8 cellular contexts compared by ENCODE assay signal in genomic region chr6:118892248-118893094, GRCh38. TPM values are rescaled to one million over a fixed set of nuclear protein-coding genes. Genes with fewer than 3 reads are reported as not detected.
DNase-seq lines count a peak whose midpoint lies in the region; ATAC-seq, FAIRE-seq and TF ChIP-seq lines count a peak whose summit lies in the region.

No MANE protein-coding gene starts in this region.

- intact Hi-C loops in activated CD4-positive, alpha-beta memory T cell treated with anti-CD3 and anti-CD28 coated beads for 36 hours (cut with micrococcal nuclease), result loop anchor here (1.0 to 10.0 kb wide), 6 partner anchors 48 to 1408 kb away; partner anchors contain the start of gene DCBLD1

- peak overlapping the region; percentile 84 for H3K4me2 ChIP-seq in SK-N-SH
- peak overlapping the region; percentile 81 for H3K4me2 ChIP-seq in hepatocyte

- no peak for TF ChIP-seq CTCF in SK-N-SH (IDR thresholded peaks at IDR 0.05)
- no peak for TF ChIP-seq CTCF in hepatocyte (IDR thresholded peaks at IDR 0.05; ENCODE audit: poor library complexity)
- no peak for TF ChIP-seq CTCF in RWPE1 (conservative IDR thresholded peaks at IDR 0.05; ENCODE audit: low read depth)

- H3K9me3 ChIP-seq in SK-N-SH (no peaks in the 10 kb centered on the region), hepatocyte (ENCODE audit: low read depth) (no peaks in the 10 kb centered on the region), small intestine (ENCODE audit: control insufficient read depth, low read depth) (no peaks in the 10 kb centered on the region)

- DNase-seq in SK-N-SH, result no peak
- no peak for DNase-seq in activated CD4-positive, alpha-beta memory T cell treated with anti-CD3 and anti-CD28 coated beads for 36 hours
- DNase-seq in hepatocyte (ENCODE audit: low spot score), result no peak
- no peak for DNase-seq in small intestine
- no peak for DNase-seq in HuH-7.5 (ENCODE audit: low spot score)
- DNase-seq in RWPE1 (ENCODE audit: low spot score), result no peak

- ATAC-seq in SK-N-SH treated with all-trans-retinoic acid at 6 μM for 48 hours (no peak), HG02884 (IDR thresholded peaks at IDR 0.05; ENCODE audit: unreplicated experiment) (no peak)

- peaks cover 9% of the 10 kb centered on the region for H3K36me3 Mint-ChIP-seq in activated CD4-positive, alpha-beta memory T cell treated with anti-CD3 and anti-CD28 coated beads for 36 hours

- WGBS in SK-N-SH (ENCODE audit: low lambda C conversion rate), result 79% methylated on average over 6 of the region's 6 CpGs
- 46% methylated on average over 6 of the region's 6 CpGs for WGBS in hepatocyte (ENCODE audit: low lambda C conversion rate, missing lambda C conversion rate)
- 7 to 22% (median 11%) methylated on average over 6 of the region's 6 CpGs for WGBS in small intestine, 3 donors

- H3K27ac ChIP-seq in SK-N-SH (ENCODE audit: low read depth in 2 of 2, low read length in 1 of 2) (peak overlapping the region; percentile 67 to 92), hepatocyte (peak overlapping the region; percentile 89), small intestine (ENCODE audit: low read depth in 1 of 2, low read length in 1 of 2) (peak overlapping the region; percentile 87 to 96), RWPE1 (no peak overlapping the region)

- H3K9ac ChIP-seq in SK-N-SH, result peak overlapping the region; percentile 69; the same call in 1 of the 2 replicates

- TF ChIP-seq RAD21 in SK-N-SH (IDR thresholded peaks at IDR 0.05; ENCODE audit: low read length), result no peak

- peaks cover 47% of the 10 kb centered on the region for H3K4me1 Mint-ChIP-seq in activated CD4-positive, alpha-beta memory T cell treated with anti-CD3 and anti-CD28 coated beads for 36 hours (ENCODE audit: low read depth)

- H3K4me1 ChIP-seq in SK-N-SH (ENCODE audit: control insufficient read depth in 1 of 2, insufficient read depth in 2 of 2, low read depth in 1 of 2, low read length in 1 of 2) (peaks cover 7 to 19% of the 10 kb centered on the region in 2 experiments; a peak in 3 of 4 replicates), hepatocyte (ENCODE audit: insufficient read depth) (peaks cover 18% of the 10 kb centered on the region), small intestine (ENCODE audit: control insufficient read depth in 2 of 2, insufficient read depth in 1 of 2, low read depth in 1 of 2, low read length in 1 of 2) (peaks cover 1 to 9% of the 10 kb centered on the region in 2 donors)

- H3K4me3 Mint-ChIP-seq in activated CD4-positive, alpha-beta memory T cell treated with anti-CD3 and anti-CD28 coated beads for 36 hours, result peak overlapping the region; percentile 88

- H3K27me3 ChIP-seq in SK-N-SH (ENCODE audit: insufficient read depth) (no peaks in the 10 kb centered on the region), hepatocyte (no peaks in the 10 kb centered on the region), small intestine (ENCODE audit: control insufficient read depth in 2 of 2, insufficient read depth in 2 of 2, low read length in 2 of 2) (no peaks in the 10 kb centered on the region)

- H3F3A ChIP-seq in SK-N-SH (replicated peaks; ENCODE audit: insufficient read depth), result peaks cover 18% of the 10 kb centered on the region

- H3K4me3 ChIP-seq in SK-N-SH (ENCODE audit: low read depth in 2 of 2, low read length in 1 of 2), result peak overlapping the region; percentile 96 to 98
- H3K4me3 ChIP-seq in hepatocyte, result peak overlapping the region; percentile 53
- peak overlapping the region in 1 of 2 donors; percentile 57 for H3K4me3 ChIP-seq in small intestine (ENCODE audit: low read depth in 1 of 2, low read length in 2 of 2)

- peak overlapping the region; percentile 90 for H2AFZ ChIP-seq in SK-N-SH (ENCODE audit: low read depth)
- peak overlapping the region; percentile 73 for H2AFZ ChIP-seq in hepatocyte

- H3K36me3 ChIP-seq in SK-N-SH (replicated peaks in 1 of 2; ENCODE audit: control insufficient read depth in 1 of 2, insufficient read depth in 2 of 2, low read length in 1 of 2) (peaks cover 3 to 4% of the 10 kb centered on the region in 2 experiments), hepatocyte (replicated peaks; ENCODE audit: insufficient read depth, low read depth) (no peaks in the 10 kb centered on the region), small intestine (ENCODE audit: control insufficient read depth in 2 of 2, insufficient read depth in 2 of 2, low read length in 2 of 2) (no peaks in the 10 kb centered on the region)

- peak overlapping the region; percentile 98 for H3K27ac Mint-ChIP-seq in activated CD4-positive, alpha-beta memory T cell treated with anti-CD3 and anti-CD28 coated beads for 36 hours

- no peak for TF ChIP-seq EP300 in SK-N-SH (IDR thresholded peaks at IDR 0.05; ENCODE audit: borderline replicate concordance in 1 of 2, low read depth in 1 of 2, low read length in 1 of 2)

- FAIRE-seq in small intestine (lab: Jason Lieb, UNC), result no peak

- CTCF ChIA-PET in SK-N-SH (lab: Yijun Ruan, JAX) (interaction anchor here (1.2 kb wide), 1 partner anchor 218 kb away, joined by 4 read pairs; no protein-coding TSS in a partner anchor), RWPE1 (lab: Yijun Ruan, JAX) (no interaction called here)
- CTCF ChIA-PET in activated CD4-positive, alpha-beta memory T cell treated with anti-CD3 and anti-CD28 coated beads for 36 hours (lab: Charles Lee), result interaction anchor here (1.6 kb wide), 1 partner anchor 47 kb away, joined by 6 read pairs; no protein-coding TSS in a partner anchor

- no peaks in the 10 kb centered on the region for H4K20me1 ChIP-seq in SK-N-SH (ENCODE audit: insufficient read depth)
- peaks cover 6% of the 10 kb centered on the region for H4K20me1 ChIP-seq in hepatocyte (ENCODE audit: insufficient read depth, poor library complexity, severe bottlenecking)

- H3K27me3 Mint-ChIP-seq in activated CD4-positive, alpha-beta memory T cell treated with anti-CD3 and anti-CD28 coated beads for 36 hours, result peaks cover 1% of the 10 kb centered on the region

- no peaks in the 10 kb centered on the region for H3K9me2 ChIP-seq in SK-N-SH
- H3K9me2 ChIP-seq in hepatocyte (replicated peaks; ENCODE audit: insufficient read depth), result no peaks in the 10 kb centered on the region

- H3K79me2 ChIP-seq in SK-N-SH (ENCODE audit: insufficient read depth) (peaks cover 30% of the 10 kb centered on the region), hepatocyte (peaks cover 67% of the 10 kb centered on the region)

- POLR2A ChIA-PET in SK-N-SH (lab: Yijun Ruan, JAX), result no interaction called here
- POLR2A ChIA-PET in activated CD4-positive, alpha-beta memory T cell treated with anti-CD3 and anti-CD28 coated beads for 36 hours (lab: Charles Lee), result interaction anchor here (1.1 to 2.3 kb wide), 4 partner anchors 11 to 187 kb away, joined by 3 to 9 read pairs (median 4); no protein-coding TSS in a partner anchor
- POLR2A ChIA-PET in RWPE1 (lab: Yijun Ruan, JAX; ENCODE audit: low non-redundant PET), result no interaction called here

- no peaks in the 10 kb centered on the region for H3K9me3 Mint-ChIP-seq in activated CD4-positive, alpha-beta memory T cell treated with anti-CD3 and anti-CD28 coated beads for 36 hours

TF ChIP-seq in SK-N-SH, 30 proteins besides CTCF, POLR2A, EP300 and RAD21 (continues in another document):
- TF ChIP-seq TAF1 (IDR thresholded peaks at IDR 0.05; ENCODE audit: borderline replicate concordance, low read depth, low read length) (no peak), JUND (IDR thresholded peaks at IDR 0.05) (no peak), EZH2phosphoT487 (IDR thresholded peaks at IDR 0.05; ENCODE audit: borderline replicate concordance, low read depth) (no peak), RFX5 (IDR thresholded peaks at IDR 0.05; ENCODE audit: low read length) (no peak), SIN3A (IDR thresholded peaks at IDR 0.05; ENCODE audit: borderline replicate concordance, low read depth, low read length) (no peak), USF1 (IDR thresholded peaks at IDR 0.05; ENCODE audit: borderline replicate concordance, low read depth) (no peak), RXRA (IDR thresholded peaks at IDR 0.05; ENCODE audit: borderline replicate concordance, low read depth) (no peak)

TF ChIP-seq in SK-N-SH treated with all-trans-retinoic acid at 6 μM for 48 hours, 23 proteins besides CTCF, POLR2A, EP300 and RAD21:
- TF ChIP-seq SNAI2 (CRISPR knock-in tag; IDR thresholded peaks at IDR 0.05), result no peak
- TF ChIP-seq ZFP30 (CRISPR knock-in tag; IDR thresholded peaks at IDR 0.05), result no peak
- TF ChIP-seq ZC3H10 (CRISPR knock-in tag; IDR thresholded peaks at IDR 0.05), result no peak
- no peak for TF ChIP-seq TOX (CRISPR knock-in tag; IDR thresholded peaks at IDR 0.05; ENCODE audit: borderline replicate concordance)
- TF ChIP-seq RARB (CRISPR knock-in tag; IDR thresholded peaks at IDR 0.05), result no peak
- TF ChIP-seq PPARA (CRISPR knock-in tag; IDR thresholded peaks at IDR 0.05; ENCODE audit: borderline replicate concordance), result no peak

RNA-seq across cellular contexts. Expression of gene ASF1A, which starts 1.5 kb away (rescaled TPM):
- polyA plus RNA-seq in SK-N-SH (2012; rRNA removed) (5.2 and 5.4 TPM in 2 replicates), hepatocyte (22.3 and 23.0 TPM in 2 replicates), small intestine (10 to 100 TPM; 10.5 to 13.9 (median 12.7) TPM)
- polyA plus RNA-seq in SK-N-SH (2012; cell fraction: cytosol; rRNA removed), result 7.6 and 9.1 TPM in 2 replicates
- polyA plus RNA-seq in SK-N-SH (2012; cell fraction: nucleus; rRNA removed), result 1.8 and 4.1 TPM in 2 replicates
- 10 to 100 TPM; 32.5 to 32.7 TPM for total RNA-seq in activated CD4-positive, alpha-beta memory T cell treated with anti-CD3 and anti-CD28 coated beads for 36 hours
- total RNA-seq in hepatocyte, result 29.1 and 32.7 TPM in 2 replicates

RNA-seq across cellular contexts. Expression of gene MCM9, which starts 42.5 kb away (rescaled TPM):
- polyA plus RNA-seq in SK-N-SH (2012; rRNA removed), result 1.7 and 2.9 TPM in 2 replicates
- polyA plus RNA-seq in SK-N-SH (2012; cell fraction: cytosol; rRNA removed), result 2.3 and 2.4 TPM in 2 replicates
- 5.2 and 8.3 TPM in 2 replicates for polyA plus RNA-seq in SK-N-SH (2012; cell fraction: nucleus; rRNA removed)
- total RNA-seq in activated CD4-positive, alpha-beta memory T cell treated with anti-CD3 and anti-CD28 coated beads for 36 hours, result 10 to 100 TPM; 14.4 to 14.7 TPM
- 9.9 and 13.5 TPM in 2 replicates for total RNA-seq in hepatocyte
- polyA plus RNA-seq in hepatocyte, result 9.6 and 11.1 TPM in 2 replicates
- 1 to 10 TPM; 3.1 to 5.3 (median 3.5) TPM for polyA plus RNA-seq in small intestine
